ENCODE assay signal across 1 cellular context in genomic region chr3:128270559-128271492, GRCh38.
TF ChIP-seq lines count a peak whose summit lies in the region.

No MANE protein-coding gene starts in this region.

TF ChIP-seq in WTC11, 78 proteins besides CTCF, POLR2A, EP300 and RAD21 (continued from another document):
- TF ChIP-seq ZNF263 (CRISPR knock-in tag; IDR thresholded peaks at IDR 0.05; ENCODE audit: low read depth) (no peak), FOXP1 (CRISPR knock-in tag; IDR thresholded peaks at IDR 0.05; ENCODE audit: borderline replicate concordance) (no peak), HMGA2 (CRISPR knock-in tag; IDR thresholded peaks at IDR 0.05) (no peak), USF2 (CRISPR knock-in tag; IDR thresholded peaks at IDR 0.05) (no peak), CDX4 (CRISPR knock-in tag; IDR thresholded peaks at IDR 0.05; ENCODE audit: borderline replicate concordance) (no peak), TEAD1 (CRISPR knock-in tag; IDR thresholded peaks at IDR 0.05) (no peak)
